9 cellular contexts compared by ENCODE assay signal in genomic region chr15:40582726-40583246, GRCh38. TPM values are rescaled to one million over a fixed set of nuclear protein-coding genes. Genes with fewer than 3 reads are reported as not detected.
A peak's percentile ranks its signal among the peaks of the same experiment; 100 is the strongest.
DNase-seq lines count a peak whose midpoint lies in the region; ATAC-seq and TF ChIP-seq lines count a peak whose summit lies in the region.
"Had no signal": no experiment of that assay in that cellular context is flagged by ENCODE, and none has a peak within 500 bp of the region (broad histone marks: within the 10 kb centered on the region; RNA-seq: fewer than 3 reads in every experiment).

No MANE protein-coding gene starts in this region.

- no peak for ATAC-seq in Right ventricle myocardium superior (ENCODE audit: poor library complexity)
- ATAC-seq in HG02610 (IDR thresholded peaks at IDR 0.05; ENCODE audit: unreplicated experiment) = no peak
- no peak for ATAC-seq in GM21576 (IDR thresholded peaks at IDR 0.05; ENCODE audit: unreplicated experiment)

- H3K27me3 ChIP-seq in left ventricle myocardium inferior (ENCODE audit: low read depth) (no peaks in the 10 kb centered on the region), WERI-Rb-1 (ENCODE audit: insufficient read depth, low read depth, severe bottlenecking) (no peaks in the 10 kb centered on the region)

- H3K9me3 ChIP-seq in left ventricle myocardium inferior (replicated peaks) (peaks cover 2% of the 10 kb centered on the region), WERI-Rb-1 (ENCODE audit: severe bottlenecking) (no peaks in the 10 kb centered on the region)
- H3K9me3 ChIP-seq: neutrophil had no signal

- H3K27ac ChIP-seq in left ventricle myocardium inferior (replicated peaks) (no peak overlapping the region), WERI-Rb-1 (no peak overlapping the region)
- H3K27ac ChIP-seq: neutrophil had no signal

- no peaks in the 10 kb centered on the region for H3K36me3 ChIP-seq in left ventricle myocardium inferior
- H3K36me3 ChIP-seq in WERI-Rb-1 = no peaks in the 10 kb centered on the region
- H3K36me3 ChIP-seq: neutrophil had no signal

- no peaks in the 10 kb centered on the region for H3K4me1 ChIP-seq in left ventricle myocardium inferior

- DNase-seq in left ventricle myocardium inferior (no peak), Right ventricle myocardium superior (no peak), SIG-M5 (lab: John Stamatoyannopoulos, UW) (peak; percentile 24), inferior parietal cortex (ENCODE audit: extremely low spot score) (peak; percentile 9), WERI-Rb-1 (no peak), activated gamma-delta T cell (lab: John Stamatoyannopoulos, UW) (no peak)

- intact Hi-C loops in left ventricle myocardium inferior (cut with micrococcal nuclease) = no loop called here
- intact Hi-C loops in Right ventricle myocardium superior (cut with DNase I) = no loop called here

- H3K4me3 ChIP-seq in left ventricle myocardium inferior (peak overlapping the region; percentile 55), WERI-Rb-1 (ENCODE audit: low read depth, low read length) (no peak overlapping the region)

- TF ChIP-seq CTCF in left ventricle myocardium inferior (IDR thresholded peaks at IDR 0.05; ENCODE audit: borderline replicate concordance) (no peak), WERI-Rb-1 (IDR thresholded peaks at IDR 0.05; ENCODE audit: low read depth, low read length) (no peak)

RNA-seq across cellular contexts. Expression of gene KNL1, which starts 11.3 kb away (rescaled TPM):
- total RNA-seq in left ventricle myocardium inferior (0.96 TPM), Right ventricle myocardium superior (0.51 TPM)

RNA-seq across cellular contexts. Expression of gene RPUSD2, which starts 13.7 kb away (rescaled TPM):
- 12.0 TPM for total RNA-seq in left ventricle myocardium inferior
- 10.1 TPM for total RNA-seq in Right ventricle myocardium superior

RNA-seq across cellular contexts. Expression of gene CCDC32, which starts 17.9 kb away (rescaled TPM):
- 24.1 TPM for total RNA-seq in left ventricle myocardium inferior
- total RNA-seq in Right ventricle myocardium superior = 16.5 TPM

Comparison
In these comparisons a context has a peak if more than half of its experiments do, and no peak if none do; other contexts are left out.
1. DNase-seq: peak in SIG-M5 (single experiment) and inferior parietal cortex (single experiment); none in left ventricle myocardium inferior (single experiment), Right ventricle myocardium superior (single experiment), WERI-Rb-1 (single experiment) and activated gamma-delta T cell (single experiment).